8 cellular contexts compared by ENCODE assay signal in genomic region chr2:240564571-240565266, GRCh38. TPM values are rescaled to one million over a fixed set of nuclear protein-coding genes. Genes with fewer than 3 reads are reported as not detected.
DNase-seq lines count a peak whose midpoint lies in the region; ATAC-seq and TF ChIP-seq lines count a peak whose summit lies in the region.

No MANE protein-coding gene starts in this region.

- CTCF ChIA-PET in activated naive CD4-positive, alpha-beta T cell treated with anti-CD3 and anti-CD28 coated beads, Interleukin-2, amount 10 ng/mL, durations not matched to agents 7 days and 5 days (lab: Charles Lee) = interaction anchor here (0.9 to 7.9 kb wide), 5 partner anchors 13 to 57 kb away, joined by 3 to 100 read pairs (median 10); partner anchors contain the start of gene CAPN10

- H3K27me3 ChIP-seq in KMS-11 (ENCODE audit: insufficient read depth, low read depth) = no peaks in the 10 kb centered on the region

- peak overlapping the region; percentile 50; the same call in 1 of the 2 replicates for H3K27ac ChIP-seq in KMS-11

- TF ChIP-seq CTCF in CD14-positive monocyte (IDR thresholded peaks at IDR 0.05) (peak; percentile 50), KMS-11 (conservative IDR thresholded peaks at IDR 0.05; ENCODE audit: low read depth, low read length) (peak; percentile 35; the same call in 1 of the 2 replicates)

- H3K36me3 Mint-ChIP-seq in CD14-positive monocyte (peaks cover 18 to 21% of the 10 kb centered on the region in 2 donors), memory B cell (peaks cover 9% of the 10 kb centered on the region)
- peaks cover 44% of the 10 kb centered on the region for H3K36me3 Mint-ChIP-seq in activated naive CD4-positive, alpha-beta T cell treated with anti-CD3 and anti-CD28 coated beads, Interleukin-2, amount 10 ng/mL, durations not matched to agents 7 days and 5 days

- no peak overlapping the region for H2AFZ ChIP-seq in KMS-11 (ENCODE audit: low read depth)

- intact Hi-C loops in CD14-positive monocyte (cut with micrococcal nuclease) = loop anchor here in 1 of 2 donors (5.0 kb wide), 1 partner anchor 63 kb away; the partner anchor contains the start of gene GPR35

- ATAC-seq in memory B cell (ENCODE audit: low read depth) = no peak
- ATAC-seq in GM18511 (IDR thresholded peaks at IDR 0.05; ENCODE audit: unreplicated experiment) = no peak
- ATAC-seq in HG03342 (IDR thresholded peaks at IDR 0.05; ENCODE audit: unreplicated experiment) = no peak
- no peak for ATAC-seq in GM21423 (IDR thresholded peaks at IDR 0.05; ENCODE audit: unreplicated experiment)
- ATAC-seq in GM18868 (IDR thresholded peaks at IDR 0.05; ENCODE audit: unreplicated experiment) = no peak

- peaks cover 52% of the 10 kb centered on the region for H3K4me1 ChIP-seq in KMS-11 (ENCODE audit: low read depth, poor library complexity, severe bottlenecking)

- H3K79me2 ChIP-seq in KMS-11 (ENCODE audit: insufficient read depth, low read depth) = peaks cover 19% of the 10 kb centered on the region

- peak overlapping the region; percentile 97 to 100 (median 97) for H3K27ac Mint-ChIP-seq in CD14-positive monocyte
- H3K27ac Mint-ChIP-seq in activated naive CD4-positive, alpha-beta T cell treated with anti-CD3 and anti-CD28 coated beads, Interleukin-2, amount 10 ng/mL, durations not matched to agents 7 days and 5 days = peak overlapping the region; percentile 95
- H3K27ac Mint-ChIP-seq in memory B cell = peak overlapping the region; percentile 92

- no peak overlapping the region for H3K9ac ChIP-seq in KMS-11

- no peaks in the 10 kb centered on the region for H4K20me1 ChIP-seq in KMS-11 (ENCODE audit: insufficient read depth)

- H3K4me2 ChIP-seq in KMS-11 = peak overlapping the region; percentile 36; the same call in 1 of the 2 replicates

- DNase-seq in CD14-positive monocyte (ENCODE audit: low spot score) (peak; percentile 56), memory B cell (ENCODE audit: low spot score in 2 of 2) (peak in 1 of 2 donors; percentile 13)
- DNase-seq in activated naive CD4-positive, alpha-beta T cell treated with anti-CD3 and anti-CD28 coated beads, Interleukin-2, amount 10 ng/mL, durations not matched to agents 7 days and 5 days = peak; percentile 57

- H3K9me3 Mint-ChIP-seq in CD14-positive monocyte = no peaks in the 10 kb centered on the region
- no peaks in the 10 kb centered on the region for H3K9me3 Mint-ChIP-seq in activated naive CD4-positive, alpha-beta T cell treated with anti-CD3 and anti-CD28 coated beads, Interleukin-2, amount 10 ng/mL, durations not matched to agents 7 days and 5 days
- no peaks in the 10 kb centered on the region for H3K9me3 Mint-ChIP-seq in memory B cell

- H3K27me3 Mint-ChIP-seq in CD14-positive monocyte (ENCODE audit: low read depth in 3 of 3) = peaks cover 0 to 2% (median 1%) of the 10 kb centered on the region in 3 donors
- H3K27me3 Mint-ChIP-seq in activated naive CD4-positive, alpha-beta T cell treated with anti-CD3 and anti-CD28 coated beads, Interleukin-2, amount 10 ng/mL, durations not matched to agents 7 days and 5 days = no peaks in the 10 kb centered on the region
- no peaks in the 10 kb centered on the region for H3K27me3 Mint-ChIP-seq in memory B cell

- no peaks in the 10 kb centered on the region for H3K36me3 ChIP-seq in KMS-11 (ENCODE audit: insufficient read depth)

- H3K4me3 Mint-ChIP-seq in CD14-positive monocyte (peak overlapping the region; percentile 77 to 89), memory B cell (peak overlapping the region; percentile 89)
- H3K4me3 Mint-ChIP-seq in activated naive CD4-positive, alpha-beta T cell treated with anti-CD3 and anti-CD28 coated beads, Interleukin-2, amount 10 ng/mL, durations not matched to agents 7 days and 5 days = peak overlapping the region; percentile 91

- H3K4me3 ChIP-seq in KMS-11 (IDR thresholded peaks at IDR 0.05; ENCODE audit: insufficient read depth, low read depth, low read length) = no peak overlapping the region

- H3K4me1 Mint-ChIP-seq in CD14-positive monocyte (peaks cover 69% of the 10 kb centered on the region), memory B cell (peaks cover 44% of the 10 kb centered on the region)
- H3K4me1 Mint-ChIP-seq in activated naive CD4-positive, alpha-beta T cell treated with anti-CD3 and anti-CD28 coated beads, Interleukin-2, amount 10 ng/mL, durations not matched to agents 7 days and 5 days = peaks cover 62% of the 10 kb centered on the region

RNA-seq across cellular contexts. Expression of gene RNPEPL1, which starts 3.6 kb away (rescaled TPM):
- 10 to 100 TPM; 15.4 to 36.4 TPM for polyA plus RNA-seq in CD14-positive monocyte

RNA-seq across cellular contexts. Expression of gene DUSP28, which starts 4.6 kb away (rescaled TPM):
- 10 to 100 TPM; 17.1 to 17.7 TPM for polyA plus RNA-seq in CD14-positive monocyte

RNA-seq across cellular contexts. Expression of gene ANKMY1, which starts 6.9 kb away (rescaled TPM):
- 1 to 10 TPM; 2.1 to 2.9 TPM for polyA plus RNA-seq in CD14-positive monocyte

RNA-seq across cellular contexts. Expression of gene CAPN10, which starts 21.8 kb away (rescaled TPM):
- polyA plus RNA-seq in CD14-positive monocyte = 1 to 10 TPM; 7.3 to 7.4 TPM
